In genomic region chr2:84939426-84940087, GRCh38 we compare ENCODE assay signal across 8 cellular contexts. TPM values are rescaled to one million over a fixed set of nuclear protein-coding genes. Genes with fewer than 3 reads are reported as not detected.
A peak's percentile ranks its signal among the peaks of the same experiment; 100 is the strongest.
DNase-seq lines count a peak whose midpoint lies in the region; ATAC-seq, FAIRE-seq and TF ChIP-seq lines count a peak whose summit lies in the region.

No MANE protein-coding gene starts in this region.

- no peaks in the 10 kb centered on the region for H3K9me3 ChIP-seq in testis

- H3K36me3 ChIP-seq in testis (ENCODE audit: low read depth, missing control alignments) = no peaks in the 10 kb centered on the region

- 53 to 73% methylated on average over 9 of the region's 9 CpGs for WGBS in testis, 2 donors

- H3K4me1 Mint-ChIP-seq in T-cell = peaks cover 19 to 41% (median 28%) of the 10 kb centered on the region in 3 donors
- peaks cover 15% of the 10 kb centered on the region for H3K4me1 Mint-ChIP-seq in central memory CD8-positive, alpha-beta T cell

- no peaks in the 10 kb centered on the region for H3K27me3 Mint-ChIP-seq in T-cell
- no peaks in the 10 kb centered on the region for H3K27me3 Mint-ChIP-seq in central memory CD8-positive, alpha-beta T cell

- TF ChIP-seq POLR2A in testis (IDR thresholded peaks at IDR 0.05) = no peak

- CTCF ChIA-PET in T-cell (lab: Charles Lee) = interaction anchor here (0.6 to 3.1 kb wide), 13 partner anchors 14 to 361 kb away, joined by 3 to 32 read pairs (median 4); partner anchors contain the start of gene KCMF1 (in 1 of the 2)

- H3K36me3 Mint-ChIP-seq in T-cell = peaks cover 5% of the 10 kb centered on the region
- H3K36me3 Mint-ChIP-seq in central memory CD8-positive, alpha-beta T cell (ENCODE audit: insufficient read depth) = peaks cover 10% of the 10 kb centered on the region

- no peak for TF ChIP-seq CTCF in testis (IDR thresholded peaks at IDR 0.05)

- H3K27ac ChIP-seq in testis = no peak overlapping the region

- ATAC-seq in GM18873 (IDR thresholded peaks at IDR 0.05; ENCODE audit: low FRiP score, unreplicated experiment) (peak; percentile 84), HG03045 (IDR thresholded peaks at IDR 0.05; ENCODE audit: unreplicated experiment) (peak; percentile 87), T-cell (replicated peaks in 1 of 4) (peak; percentile 82 to 89 (median 88))
- peak; percentile 84 for ATAC-seq in central memory CD8-positive, alpha-beta T cell (replicated peaks; ENCODE audit: extremely low read depth, poor library complexity, severe bottlenecking)

- POLR2A ChIA-PET in T-cell (lab: Charles Lee) = interaction anchor here (0.5 to 1.4 kb wide), 9 partner anchors 23 to 599 kb away, joined by 3 to 9 read pairs (median 4); partner anchors contain the start of genes KCMF1 (in 1 of the 2), MAT2A (in 1 of the 2) and TMSB10 (in 1 of the 2)

- H3K27me3 ChIP-seq in testis = no peaks in the 10 kb centered on the region

- no peak overlapping the region for H3K4me3 ChIP-seq in testis

- no peaks in the 10 kb centered on the region for H3K4me1 ChIP-seq in testis

- peak overlapping the region; percentile 94 to 97 for H3K27ac Mint-ChIP-seq in T-cell
- peak overlapping the region; percentile 98 for H3K27ac Mint-ChIP-seq in central memory CD8-positive, alpha-beta T cell (ENCODE audit: low read depth)

- intact Hi-C loops in testis (cut with DNase I; ENCODE audit: low total_unique reads) = no loop called here

- no peaks in the 10 kb centered on the region for H3K9me3 Mint-ChIP-seq in T-cell
- H3K9me3 Mint-ChIP-seq in central memory CD8-positive, alpha-beta T cell = no peaks in the 10 kb centered on the region

- peak in 33 of 34 experiments; percentile 36 to 81 (median 69) for DNase-seq in T-cell
- DNase-seq in central memory CD8-positive, alpha-beta T cell (ENCODE audit: low spot score in 2 of 2) = peak; percentile 49 to 76
- DNase-seq in stimulated activated CD8-positive, alpha-beta memory T cell treated with anti-CD3 and anti-CD28 coated beads, Interleukin-12 subunit alpha, Interleukin-12 subunit beta, amount 100 ng/mL, for 4 hours (ENCODE audit: low read depth) = peak; percentile 56
- DNase-seq in testis = no peak
- no peak for DNase-seq in NCI-H2081 (lab: John Stamatoyannopoulos, UW)
- DNase-seq in RCC 7860 (ENCODE audit: low spot score) = no peak

- FAIRE-seq in RCC 7860 (lab: Jason Lieb, UNC) = no peak

- peak overlapping the region; percentile 62 to 74 (median 69) for H3K4me3 Mint-ChIP-seq in T-cell
- peak overlapping the region; percentile 79 for H3K4me3 Mint-ChIP-seq in central memory CD8-positive, alpha-beta T cell

RNA-seq across cellular contexts. Expression of gene KCMF1, which starts 31.4 kb away (rescaled TPM):
- total RNA-seq in T-cell (10 to 100 TPM; 56.7 to 62.5 (median 60.3) TPM), testis (10 to 100 TPM; 53.9 to 56.9 TPM)
- 141 TPM for polyA plus RNA-seq in testis (ENCODE audit: insufficient read depth, low read depth, low replicate concordance)

RNA-seq across cellular contexts. Expression of gene TMSB10, which starts 34.1 kb away (rescaled TPM):
- total RNA-seq in T-cell = 1,000 to 10,000 TPM; 1,423 to 1,890 (median 1,689) TPM
- 1,000 to 10,000 TPM; 2,819 to 3,571 TPM for total RNA-seq in testis
- 1,824 TPM for polyA plus RNA-seq in testis (ENCODE audit: insufficient read depth, low read depth, low replicate concordance)

RNA-seq across cellular contexts. Expression of gene TRABD2A, which starts 58.7 kb away (rescaled TPM):
- total RNA-seq in T-cell (100 to 1,000 TPM in 3 of 5 donors, 10 to 100 TPM in 2; 77.3 to 219 (median 106) TPM), testis (10 to 100 TPM; 19.1 to 44.1 TPM)
- polyA plus RNA-seq in testis (ENCODE audit: insufficient read depth, low read depth, low replicate concordance) = 82.5 TPM

Comparison
In these comparisons a context has a peak if more than half of its experiments do, and no peak if none do; other contexts are left out.
1. DNase-seq: peak in T-cell (33 of 34), central memory CD8-positive, alpha-beta T cell (2 of 2) and stimulated activated CD8-positive, alpha-beta memory T cell treated with anti-CD3 and anti-CD28 coated beads, Interleukin-12 subunit alpha, Interleukin-12 subunit beta, amount 100 ng/mL, for 4 hours (single experiment); none in testis (single experiment), NCI-H2081 (0 of 2) and RCC 7860 (single experiment).
2. Peak in every context shown above with its lines, with median percentiles within 50 percentile points of each other: ATAC-seq.